Comparison of ENCODE assay signal across 14 cellular contexts in the genomic region with DNA sequence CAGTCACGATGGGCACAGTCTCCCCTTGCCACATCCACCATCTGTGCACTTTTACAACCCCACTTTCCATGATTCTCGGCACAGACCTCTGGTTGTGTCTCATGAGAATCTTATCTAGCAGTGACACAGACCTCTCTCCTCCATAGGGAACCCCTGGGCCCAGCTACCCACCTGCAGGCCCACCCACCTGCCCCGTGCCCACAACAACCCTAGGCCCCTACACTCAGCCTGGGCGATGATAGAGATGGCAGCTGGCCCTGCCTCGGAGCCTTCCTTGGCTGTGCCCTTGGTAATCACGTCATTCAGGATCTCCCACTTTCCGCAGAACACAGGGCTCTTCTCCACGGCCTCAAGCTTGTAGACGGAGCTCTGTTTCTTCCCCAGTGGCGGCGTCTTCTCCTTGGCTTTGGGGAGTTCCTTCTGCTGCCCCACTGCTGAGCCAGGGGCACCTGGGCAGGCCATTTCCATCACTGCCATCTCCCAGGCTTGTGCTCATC. TPM values are rescaled to one million over a fixed set of nuclear protein-coding genes. Genes with fewer than 3 reads are reported as not detected.
A peak's percentile ranks its signal among the peaks of the same experiment; 100 is the strongest.
DNase-seq lines count a peak whose midpoint lies in the region; ATAC-seq and TF ChIP-seq lines count a peak whose summit lies in the region.
"Had no signal": no experiment of that assay in that cellular context is flagged by ENCODE, and none has a peak within 500 bp of the region (broad histone marks: within the 10 kb centered on the region; RNA-seq: fewer than 3 reads in every experiment).

No MANE protein-coding gene starts in this region.

- peak overlapping the region; percentile 16 for H3K27ac Mint-ChIP-seq in activated CD4-positive, alpha-beta T cell treated with anti-CD3 and anti-CD28 coated beads, Interleukin-2, amount 10 ng/mL, durations not matched to agents 24 days and 14 days

- no peaks in the 10 kb centered on the region for H3K9me3 Mint-ChIP-seq in activated CD4-positive, alpha-beta T cell treated with anti-CD3 and anti-CD28 coated beads, Interleukin-2, amount 10 ng/mL, durations not matched to agents 24 days and 14 days

- peaks cover 58% of the 10 kb centered on the region for H3K36me3 Mint-ChIP-seq in activated CD4-positive, alpha-beta T cell treated with anti-CD3 and anti-CD28 coated beads, Interleukin-2, amount 10 ng/mL, durations not matched to agents 24 days and 14 days (ENCODE audit: low read depth)

- peaks cover 0 to 15% of the 10 kb centered on the region in 2 donors for H3K36me3 ChIP-seq in gastrocnemius medialis

- CTCF ChIA-PET in RWPE1 (lab: Yijun Ruan, JAX) = no interaction called here

- no peak for TF ChIP-seq POLR2A in gastrocnemius medialis (IDR thresholded peaks at IDR 0.05)

- no peak overlapping the region for H3K4me3 Mint-ChIP-seq in activated CD4-positive, alpha-beta T cell treated with anti-CD3 and anti-CD28 coated beads, Interleukin-2, amount 10 ng/mL, durations not matched to agents 24 days and 14 days

- peaks cover 34% of the 10 kb centered on the region for H3K4me1 Mint-ChIP-seq in activated CD4-positive, alpha-beta T cell treated with anti-CD3 and anti-CD28 coated beads, Interleukin-2, amount 10 ng/mL, durations not matched to agents 24 days and 14 days

- H3K4me1 ChIP-seq in gastrocnemius medialis = peaks cover 84 to 87% of the 10 kb centered on the region in 2 donors

- no peaks in the 10 kb centered on the region for H3K9me3 ChIP-seq in gastrocnemius medialis
- H3K9me3 ChIP-seq: tibial nerve had no signal

- no peaks in the 10 kb centered on the region for H3K27me3 Mint-ChIP-seq in activated CD4-positive, alpha-beta T cell treated with anti-CD3 and anti-CD28 coated beads, Interleukin-2, amount 10 ng/mL, durations not matched to agents 24 days and 14 days

- intact Hi-C loops in activated CD4-positive, alpha-beta T cell treated with anti-CD3 and anti-CD28 coated beads, Interleukin-2, amount 10 ng/mL, durations not matched to agents 24 days and 14 days (cut with micrococcal nuclease) = no loop called here
- intact Hi-C loops in dorsolateral prefrontal cortex (cut with DNase I) = no loop called here
- intact Hi-C loops in gastrocnemius medialis (cut with DNase I; ENCODE audit: low total_unique reads) = loop anchor here (10.0 kb wide), 1 partner anchor 1516 kb away; a partner anchor contains a TSS

- POLR2A ChIA-PET in RWPE1 (lab: Yijun Ruan, JAX; ENCODE audit: low non-redundant PET) = no interaction called here

- no peaks in the 10 kb centered on the region for H3K27me3 ChIP-seq in dorsolateral prefrontal cortex
- H3K27me3 ChIP-seq in gastrocnemius medialis = no peaks in the 10 kb centered on the region
- H3K27me3 ChIP-seq: tibial nerve had no signal

- TF ChIP-seq CTCF in RWPE1 (conservative IDR thresholded peaks at IDR 0.05; ENCODE audit: low read depth) = no peak
- TF ChIP-seq CTCF in dorsolateral prefrontal cortex (IDR thresholded peaks at IDR 0.05 in 54 of 56, conservative IDR thresholded peaks at IDR 0.05 in 2 of 56; ENCODE audit: low read depth in 1 of 56, partially characterized antibody in 56 of 56) = no peak
- TF ChIP-seq CTCF in gastrocnemius medialis (IDR thresholded peaks at IDR 0.05 in 4 of 5, conservative IDR thresholded peaks at IDR 0.05 in 1 of 5) = no peak

- DNase-seq in activated CD4-positive, alpha-beta T cell treated with anti-CD3 and anti-CD28 coated beads, Interleukin-2, amount 10 ng/mL, durations not matched to agents 24 days and 14 days = no peak
- DNase-seq in activated CD4-positive, alpha-beta T cell treated with anti-CD3 and anti-CD28 coated beads for 48 hours = no peak
- DNase-seq in RWPE1 (ENCODE audit: low spot score) = no peak
- DNase-seq in dorsolateral prefrontal cortex = peak in 1 of 10 donors; percentile 37
- no peak for DNase-seq in gastrocnemius medialis
- no peak for DNase-seq in stimulated activated CD8-positive, alpha-beta memory T cell treated with anti-CD3 and anti-CD28 coated beads, Interleukin-4, amount 100 ng/mL, for 48 hours
- DNase-seq: DMS153, KG1, SHP77 treated with DMSO at 0.1 percent for 48 hours had no signal

- peak overlapping the region; percentile 87 for H3K27ac ChIP-seq in RWPE1
- peak overlapping the region in 38 of 59 donors; percentile 5 to 81 (median 54) for H3K27ac ChIP-seq in dorsolateral prefrontal cortex
- peak overlapping the region; percentile 88 to 98 (median 94) for H3K27ac ChIP-seq in gastrocnemius medialis
- H3K27ac ChIP-seq: VCaP had no signal

- H3K4me3 ChIP-seq in dorsolateral prefrontal cortex = no peak overlapping the region
- no peak overlapping the region for H3K4me3 ChIP-seq in gastrocnemius medialis
- H3K4me3 ChIP-seq: tibial nerve had no signal

- in situ Hi-C loops in gastrocnemius medialis (cut with MboI; ENCODE audit: low sequenced_read_pairs in 4 of 4) = no loop called here

- ATAC-seq in gastrocnemius medialis (no peak), HG03159 (IDR thresholded peaks at IDR 0.05; ENCODE audit: unreplicated experiment) (no peak), HG03442 (IDR thresholded peaks at IDR 0.05; ENCODE audit: unreplicated experiment) (no peak)

RNA-seq across cellular contexts. Expression of a gene that starts 26.5 kb away (rescaled TPM):
- total RNA-seq in activated CD4-positive, alpha-beta T cell treated with anti-CD3 and anti-CD28 coated beads, Interleukin-2, amount 10 ng/mL, durations not matched to agents 24 days and 14 days = 57.4 and 61.0 TPM in 2 replicates
- total RNA-seq in dorsolateral prefrontal cortex (10 to 100 TPM in 53 of 120 experiments, 1 to 10 TPM in 67; 5.4 to 21.7 (median 9.8) TPM), gastrocnemius medialis (10 to 100 TPM; 18.0 to 62.8 (median 34.0) TPM)

RNA-seq across cellular contexts. Expression of a gene that starts 28.4 kb away (rescaled TPM):
- 0.28 and 0.40 TPM in 2 replicates for total RNA-seq in activated CD4-positive, alpha-beta T cell treated with anti-CD3 and anti-CD28 coated beads, Interleukin-2, amount 10 ng/mL, durations not matched to agents 24 days and 14 days
- total RNA-seq in dorsolateral prefrontal cortex (under 1 TPM in 9 of 120 experiments, not detected in 111; 0.26 to 0.63 (median 0.35) TPM), gastrocnemius medialis (not detected)
- total RNA-seq: cerebellum, tibial nerve had no signal
